16 cellular contexts compared by ENCODE assay signal in the genomic region with DNA sequence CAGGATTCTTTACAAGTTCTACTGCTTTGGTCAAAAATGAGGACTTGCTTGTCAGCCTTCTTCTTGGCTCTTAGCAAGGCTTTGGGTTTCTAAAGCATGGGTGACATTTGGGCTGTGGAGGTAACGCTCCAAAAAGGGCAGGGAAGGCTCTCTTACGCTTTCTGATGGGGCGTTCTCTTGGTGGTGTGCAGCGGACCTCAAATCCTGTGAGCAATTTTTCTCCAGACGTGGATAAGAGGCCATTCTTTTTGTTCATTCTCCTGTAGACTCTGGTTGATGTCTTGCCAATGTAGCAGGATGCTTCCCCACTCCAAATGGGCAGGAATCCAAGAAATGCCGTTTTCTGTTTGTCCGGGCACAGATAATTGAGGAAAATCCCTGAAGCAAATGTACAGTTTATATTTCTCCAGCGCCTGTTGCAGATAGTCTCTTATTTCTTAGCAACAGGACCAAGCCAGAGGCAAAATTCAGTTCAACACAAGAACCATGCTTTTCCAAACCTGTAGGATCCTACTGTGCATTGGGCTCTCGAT.
DNase-seq lines count a peak whose midpoint lies in the region; ATAC-seq and TF ChIP-seq lines count a peak whose summit lies in the region.
"Had no signal": no experiment of that assay in that cellular context is flagged by ENCODE, and none has a peak within 500 bp of the region (broad histone marks: within the 10 kb centered on the region; RNA-seq: fewer than 3 reads in every experiment).

No MANE protein-coding gene starts in this region.

- POLR2A ChIA-PET in PC-3 (lab: Charles Lee; ENCODE audit: unreplicated experiment): no interaction called here

- no peak overlapping the region for H2AFZ ChIP-seq in PC-3 (ENCODE audit: low read length)
- H2AFZ ChIP-seq: GM23338 had no signal

- CTCF ChIA-PET in PC-3 (lab: Charles Lee): no interaction called here

- H3K4me1 ChIP-seq in PC-3 (ENCODE audit: insufficient read depth, low read length): no peaks in the 10 kb centered on the region
- H3K4me1 ChIP-seq: right lobe of liver had no signal

- no peak overlapping the region for H3K4me2 ChIP-seq in PC-3 (ENCODE audit: low read length)
- H3K4me2 ChIP-seq: GM23338 had no signal

- TF ChIP-seq CTCF in PC-3 (conservative IDR thresholded peaks at IDR 0.05; ENCODE audit: low read depth, low read length): no peak

- no peaks in the 10 kb centered on the region for H3K9me3 ChIP-seq in PC-3 (ENCODE audit: low read length)
- H3K9me3 ChIP-seq: right lobe of liver had no signal

- H3K27ac ChIP-seq in PC-3 (ENCODE audit: low read length): no peak overlapping the region
- H3K27ac ChIP-seq: cardiac muscle cell, right lobe of liver had no signal

- H3K9ac ChIP-seq in PC-3 (ENCODE audit: low read length): no peak overlapping the region

- DNase-seq in Daoy (ENCODE audit: low read depth) (peak; percentile 59), KBM-7 (peak; percentile 9), NCI-H446 treated with DMSO at 0.1 percent for 48 hours (lab: John Stamatoyannopoulos, UW) (peak; percentile 93), iris pigment epithelial cell (ENCODE audit: low read depth) (peak; percentile 1), NCI-H2107 treated with DMSO at 0.1 percent for 48 hours (lab: John Stamatoyannopoulos, UW; ENCODE audit: unreplicated experiment) (no peak), PC-3 (no peak)
- DNase-seq in stimulated activated CD4-positive, alpha-beta T cell treated with anti-CD3 and anti-CD28 coated beads, Interleukin-15, amount 100 ng/mL, for 24 hours: no peak
- DNase-seq: activated CD4-positive, alpha-beta memory T cell treated with anti-CD3 and anti-CD28 coated beads, Interleukin-2, amount 10 ng/mL, durations not matched to agents 7 days and 5 days; activated naive CD4-positive, alpha-beta T cell; MV-4-11; naive thymus-derived CD4-positive, alpha-beta T cell; right lobe of liver had no signal

- no peaks in the 10 kb centered on the region for H3K36me3 ChIP-seq in PC-3 (ENCODE audit: low read depth, low read length)
- H3K36me3 ChIP-seq: cardiac muscle cell, right lobe of liver had no signal

- peaks cover 29% of the 10 kb centered on the region for H3K27me3 ChIP-seq in PC-3 (ENCODE audit: low read length)
- H3K27me3 ChIP-seq: cardiac muscle cell, right lobe of liver had no signal

- no peaks in the 10 kb centered on the region for H4K20me1 ChIP-seq in PC-3 (ENCODE audit: low read length)

- intact Hi-C loops in PC-3 (cut with micrococcal nuclease): no loop called here

- ATAC-seq in GM21381 (IDR thresholded peaks at IDR 0.05; ENCODE audit: unreplicated experiment) (no peak), PC-3 (no peak)
- ATAC-seq: GM23338; naive thymus-derived CD4-positive, alpha-beta T cell; Panc1; right lobe of liver had no signal

- no peaks in the 10 kb centered on the region for H3F3A ChIP-seq in PC-3 (ENCODE audit: low read length, unreplicated experiment)

- no peaks in the 10 kb centered on the region for H3K79me2 ChIP-seq in PC-3 (ENCODE audit: low read length)

- no TSS peak for BruUV-seq in PC-3 (replicated peaks; lab: Mats Ljungman, UMichigan)

- no peaks in the 10 kb centered on the region for H3K9me2 ChIP-seq in PC-3 (replicated peaks; ENCODE audit: low read length)

- in situ Hi-C loops in KBM-7 (cut with MboI; ENCODE audit: low pct_unique_long_range_greater_than_20kb, low sequenced_read_pairs): no loop called here

- no peak overlapping the region for H3K4me3 ChIP-seq in PC-3 (ENCODE audit: low read length)
- H3K4me3 ChIP-seq: cardiac muscle cell, GM23338, right lobe of liver had no signal

Comparison
In these comparisons a context has a peak if more than half of its experiments do, and no peak if none do; other contexts are left out.
1. DNase-seq: peak in Daoy (single experiment), KBM-7 (single experiment), NCI-H446 treated with DMSO at 0.1 percent for 48 hours (single experiment) and iris pigment epithelial cell (single experiment); none in NCI-H2107 treated with DMSO at 0.1 percent for 48 hours (single experiment), stimulated activated CD4-positive, alpha-beta T cell treated with anti-CD3 and anti-CD28 coated beads, Interleukin-15, amount 100 ng/mL, for 24 hours (single experiment) and PC-3 (single experiment).